In genomic region chr3:98592345-98592935, GRCh38 we compare ENCODE assay signal across 8 cellular contexts. TPM values are rescaled to one million over a fixed set of nuclear protein-coding genes. Genes with fewer than 3 reads are reported as not detected.
DNase-seq lines count a peak whose midpoint lies in the region; ATAC-seq, FAIRE-seq and TF ChIP-seq lines count a peak whose summit lies in the region.

No MANE protein-coding gene starts in this region.

- H3K9me3 ChIP-seq in CD4-positive, alpha-beta memory T cell (ENCODE audit: control insufficient read depth in 1 of 2, low read length in 2 of 2): no peaks in the 10 kb centered on the region
- H3K9me3 ChIP-seq in OCI-LY1 (ENCODE audit: low read length): no peaks in the 10 kb centered on the region
- no peaks in the 10 kb centered on the region for H3K9me3 ChIP-seq in H1 (ENCODE audit: insufficient read depth in 2 of 2, low read depth in 1 of 2, low read length in 1 of 2)
- no peaks in the 10 kb centered on the region for H3K9me3 ChIP-seq in neuron (ENCODE audit: low read length)

- no peaks in the 10 kb centered on the region for H4K20me1 ChIP-seq in OCI-LY1 (ENCODE audit: insufficient read depth, low read length)
- peaks cover 2 to 4% of the 10 kb centered on the region in 2 experiments for H4K20me1 ChIP-seq in H1 (replicated peaks in 1 of 2; ENCODE audit: control insufficient read depth in 1 of 2, insufficient read depth in 2 of 2, low read length in 2 of 2)

- no peaks in the 10 kb centered on the region for H3K9me2 ChIP-seq in OCI-LY1 (ENCODE audit: low read depth, low read length)

- peak overlapping the region; percentile 66 for H3K9ac ChIP-seq in OCI-LY1 (ENCODE audit: low read length)
- peak overlapping the region in 2 of 4 experiments; percentile 29 to 59; a peak in 3 of 7 replicates for H3K9ac ChIP-seq in H1 (replicated peaks in 1 of 4; ENCODE audit: extremely low read depth in 1 of 4, low read depth in 3 of 4, low read length in 3 of 4)

- peak overlapping the region; percentile 56 to 96 (median 85) for H3K27ac Mint-ChIP-seq in CD4-positive, alpha-beta memory T cell

- peak overlapping the region; percentile 87; the same call in 1 of the 2 replicates for H4K8ac ChIP-seq in H1 (ENCODE audit: extremely low read depth, insufficient read depth, low read length)

- H2AK5ac ChIP-seq in H1 (ENCODE audit: low read depth, low read length): no peak overlapping the region

- H3K4me2 ChIP-seq in OCI-LY1 (ENCODE audit: low read length): peak overlapping the region; percentile 91
- H3K4me2 ChIP-seq in H1 (ENCODE audit: insufficient read depth in 1 of 2, low read depth in 2 of 2, low read length in 2 of 2): peak overlapping the region; percentile 87 to 96

- no peak overlapping the region for H3K18ac ChIP-seq in H1 (ENCODE audit: extremely low read depth, low read length)

- H2BK20ac ChIP-seq in H1 (ENCODE audit: low read length): no peak overlapping the region

- no peaks in the 10 kb centered on the region for H3K27me3 Mint-ChIP-seq in CD4-positive, alpha-beta memory T cell

- no peak for TF ChIP-seq POLR2A in H1 (IDR thresholded peaks at IDR 0.05; ENCODE audit: control extremely low read depth in 1 of 2, low read depth in 2 of 2, low read length in 2 of 2)

- H3K23me2 ChIP-seq in H1 (ENCODE audit: low read depth, low read length): peaks cover 11% of the 10 kb centered on the region

- H3K56ac ChIP-seq in H1 (replicated peaks; ENCODE audit: insufficient read length, low read depth, low read length): no peak overlapping the region

- peaks cover 4% of the 10 kb centered on the region; the same call in 1 of the 2 replicates for H3K79me1 ChIP-seq in H1 (ENCODE audit: low read depth, low read length)

- 39% methylated on average over 11 of the region's 11 CpGs; no CpG with 5 or more reads in 1 of the 2 experiments for WGBS in H1 (ENCODE audit: extremely low coverage in 1 of 2, insufficient coverage in 1 of 2, insufficient read length in 1 of 2, insufficient replicate concordance in 2 of 2, low coverage in 1 of 2, low lambda C conversion rate in 2 of 2, missing lambda C conversion rate in 1 of 2), 2 experiments

- no peaks in the 10 kb centered on the region for H3K27me3 ChIP-seq in CD4-positive, alpha-beta memory T cell (ENCODE audit: insufficient read depth, low read length)
- H3K27me3 ChIP-seq in OCI-LY1 (ENCODE audit: insufficient read depth, low read length) (no peaks in the 10 kb centered on the region), H1 (replicated peaks in 1 of 4; ENCODE audit: control insufficient read depth in 3 of 4, extremely low read depth in 1 of 4, insufficient read depth in 3 of 4, low read length in 3 of 4) (no peaks in the 10 kb centered on the region; a peak in 1 of 7 replicates), neuron (ENCODE audit: insufficient read depth, low read length) (no peaks in the 10 kb centered on the region)

- H3F3A ChIP-seq in OCI-LY1 (ENCODE audit: insufficient read depth, low read length): no peaks in the 10 kb centered on the region; the same call in 1 of the 2 replicates

- H2BK12ac ChIP-seq in H1 (ENCODE audit: low read depth, low read length): no peak overlapping the region

- no peak for FAIRE-seq in H1 (lab: Jason Lieb, UNC)

- H3K4me1 ChIP-seq in CD4-positive, alpha-beta memory T cell (ENCODE audit: insufficient read depth, low read length): peaks cover 32% of the 10 kb centered on the region
- H3K4me1 ChIP-seq in OCI-LY1 (ENCODE audit: insufficient read depth, low read length, severe bottlenecking) (peaks cover 16% of the 10 kb centered on the region), H1 (replicated peaks in 1 of 4; ENCODE audit: control insufficient read depth in 3 of 4, insufficient read depth in 4 of 4, low read length in 3 of 4) (peaks cover 0 to 5% (median 3%) of the 10 kb centered on the region in 4 experiments; a peak in 3 of 7 replicates), neuron (ENCODE audit: insufficient read depth, low read length) (peaks cover 10% of the 10 kb centered on the region)

- peak overlapping the region; percentile 71 for H3K27ac ChIP-seq in CD4-positive, alpha-beta memory T cell (ENCODE audit: low read depth, low read length)
- H3K27ac ChIP-seq in OCI-LY1 (ENCODE audit: low read depth, low read length, poor library complexity, severe bottlenecking) (no peak overlapping the region), H1 (ENCODE audit: low read depth, low read length) (no peak overlapping the region)

- POLR2A ChIA-PET in CD4-positive, alpha-beta memory T cell (lab: Charles Lee; ENCODE audit: partially characterized antibody): interaction anchor here (0.9 to 6.4 kb wide), 12 partner anchors 8 to 771 kb away, joined by 3 to 57 read pairs (median 7); partner anchors contain the start of genes CLDND1 and CRYBG3
- POLR2A ChIA-PET in H1 (lab: Charles Lee; ENCODE audit: partially characterized antibody): interaction anchor here (1.5 kb wide), 1 partner anchor 70 kb away, joined by 5 read pairs; the partner anchor contains the start of gene CLDND1

- TF ChIP-seq CTCF in OCI-LY1 (IDR thresholded peaks at IDR 0.05; ENCODE audit: low read length) (no peak), H1 (IDR thresholded peaks at IDR 0.05; ENCODE audit: control extremely low read depth in 1 of 3, insufficient read depth in 1 of 3, low read depth in 1 of 3, low read length in 3 of 3) (no peak)

- H3K4me3 ChIP-seq in CD4-positive, alpha-beta memory T cell (ENCODE audit: low read length in 2 of 2): peak overlapping the region; percentile 17 to 92
- H3K4me3 ChIP-seq in OCI-LY1 (ENCODE audit: low read depth, low read length, poor library complexity, severe bottlenecking): peak overlapping the region; percentile 75
- H3K4me3 ChIP-seq in H1 (ENCODE audit: extremely low read depth in 1 of 4, insufficient read depth in 2 of 4, low read depth in 3 of 4, low read length in 4 of 4): peak overlapping the region; percentile 73 to 91 (median 80)
- H3K4me3 ChIP-seq in neuron (ENCODE audit: low read length): peak overlapping the region; percentile 58

- H2BK5ac ChIP-seq in H1 (ENCODE audit: low read depth, low read length): no peak overlapping the region

- no peak overlapping the region for H4K5ac ChIP-seq in H1 (ENCODE audit: insufficient read length, low read depth, low read length)

- no peak overlapping the region for H2BK120ac ChIP-seq in H1 (replicated peaks; ENCODE audit: low read depth, low read length)

- no peak overlapping the region for H4K91ac ChIP-seq in H1 (replicated peaks; ENCODE audit: insufficient read length, low read length)

- peaks cover 10 to 45% of the 10 kb centered on the region in 2 donors for H3K36me3 Mint-ChIP-seq in CD4-positive, alpha-beta memory T cell

- no peak overlapping the region for H2BK15ac ChIP-seq in H1 (ENCODE audit: low read length)

- no peak for TF ChIP-seq EP300 in H1 (IDR thresholded peaks at IDR 0.05; ENCODE audit: borderline replicate concordance in 1 of 2, low read depth in 2 of 2, low read length in 2 of 2)

- H3K4me1 Mint-ChIP-seq in CD4-positive, alpha-beta memory T cell: peaks cover 28 to 46% (median 37%) of the 10 kb centered on the region in 4 donors

- H3K36me3 ChIP-seq in CD4-positive, alpha-beta memory T cell (ENCODE audit: insufficient read depth, low read length): no peaks in the 10 kb centered on the region
- H3K36me3 ChIP-seq in OCI-LY1 (ENCODE audit: insufficient read depth, low read length) (no peaks in the 10 kb centered on the region), H1 (ENCODE audit: control insufficient read depth in 2 of 4, insufficient read depth in 4 of 4, low read length in 3 of 4) (peaks cover 2 to 30% (median 16%) of the 10 kb centered on the region in 4 experiments; a peak in 6 of 8 replicates), neuron (ENCODE audit: insufficient read depth, low read length) (peaks cover 19% of the 10 kb centered on the region)

- H3K79me2 ChIP-seq in OCI-LY1 (ENCODE audit: insufficient read depth, low read length) (no peaks in the 10 kb centered on the region), H1 (ENCODE audit: control insufficient read depth in 1 of 2, insufficient read depth in 2 of 2, low read length in 2 of 2) (peaks cover 0 to 9% of the 10 kb centered on the region in 2 experiments; a peak in 2 of 4 replicates)

- peak overlapping the region; percentile 89 to 98 (median 92) for H3K4me3 Mint-ChIP-seq in CD4-positive, alpha-beta memory T cell

- no peak overlapping the region for H3K14ac ChIP-seq in H1 (ENCODE audit: insufficient read length)

- no peak overlapping the region for H3K23ac ChIP-seq in H1 (ENCODE audit: insufficient read length)

- CTCF ChIA-PET in CD4-positive, alpha-beta memory T cell (lab: Charles Lee; ENCODE audit: partially characterized antibody): interaction anchor here (1.0 to 4.3 kb wide), 9 partner anchors 9 to 553 kb away, joined by 3 to 26 read pairs (median 5); partner anchors contain the start of gene CLDND1
- CTCF ChIA-PET in H1 (lab: Charles Lee; ENCODE audit: partially characterized antibody): interaction anchor here (0.6 to 2.7 kb wide), 5 partner anchors 64 to 1080 kb away, joined by 3 to 8 read pairs (median 3); no protein-coding TSS in a partner anchor

- no peak for DNase-seq in CD4-positive, alpha-beta memory T cell
- DNase-seq in H1 (ENCODE audit: low read depth in 1 of 2, low spot score in 2 of 2) (no peak), ureter (ENCODE audit: low spot score) (no peak), posterior cingulate gyrus (no peak), HUDEP-2 (lab: John Stamatoyannopoulos, UW; ENCODE audit: unreplicated experiment in 76 of 76) (no peak)

- no peak for ATAC-seq in HG02678 (IDR thresholded peaks at IDR 0.05; ENCODE audit: unreplicated experiment)

- no peak overlapping the region for H2AFZ ChIP-seq in OCI-LY1 (ENCODE audit: low read length)
- H2AFZ ChIP-seq in H1 (ENCODE audit: low read length): no peak overlapping the region
- peak overlapping the region; percentile 93 for H2AFZ ChIP-seq in neuron (ENCODE audit: low read depth, low read length)

- no peak overlapping the region for H3K4ac ChIP-seq in H1 (replicated peaks; ENCODE audit: insufficient read length, low read depth, low read length)

- no peak for TF ChIP-seq RAD21 in H1 (IDR thresholded peaks at IDR 0.05 in 1 of 2, conservative IDR thresholded peaks at IDR 0.05 in 1 of 2; ENCODE audit: low read depth in 2 of 2, low read length in 2 of 2)

- intact Hi-C loops in CD4-positive, alpha-beta memory T cell (cut with micrococcal nuclease): loop anchor here (2.0 to 5.0 kb wide), 5 partner anchors 36 to 828 kb away; partner anchors contain the start of genes ARL6, DCBLD2 and RIOX2
- intact Hi-C loops in posterior cingulate gyrus (cut with DNase I): loop anchor here (5.0 kb wide), 2 partner anchors 310 to 555 kb away; partner anchors contain the start of genes DCBLD2 and GABRR3

- no peaks in the 10 kb centered on the region for H3K9me3 Mint-ChIP-seq in CD4-positive, alpha-beta memory T cell

RNA-seq across cellular contexts. Expression of gene CPOX, which starts 1.0 kb away (rescaled TPM):
- 10 to 100 TPM; 41.1 to 41.3 TPM for total RNA-seq in CD4-positive, alpha-beta memory T cell
- polyA plus RNA-seq in CD4-positive, alpha-beta memory T cell: 1 to 10 TPM; 3.3 to 8.2 TPM
- total RNA-seq in H1 (2021; fragmentation: NEBNext Ultra II Directional; extraction: Animal tissue kit (Norgen Biotek cat#: 25700)): 27.0 and 29.2 TPM in 2 replicates
- polyA plus RNA-seq in H1 (2011; rRNA removed): 15.2 and 17.4 TPM in 2 replicates
- polyA plus RNA-seq in H1 (2011; cell fraction: cytosol; rRNA removed): 24.2 TPM
- 23.7 TPM for polyA plus RNA-seq in H1 (2011; cell fraction: nucleus; rRNA removed)
- polyA plus RNA-seq in H1 (2012, experiment 1 of 2): 18.4 to 27.8 TPM (median 23.0 TPM) in 4 replicates
- 6.0 TPM for polyA plus RNA-seq in H1 (2012, experiment 2 of 2)
- 17.0 TPM for polyA plus RNA-seq in H1 (2013, experiment 1 of 2)
- polyA plus RNA-seq in H1 (2013, experiment 2 of 2): 17.7 TPM
- 16.3 and 20.7 TPM in 2 replicates for polyA minus RNA-seq in H1 (2011; rRNA and poly(A)+ RNA removed)
- polyA minus RNA-seq in H1 (2011; cell fraction: cytosol; rRNA and poly(A)+ RNA removed): 8.7 TPM
- 26.5 TPM for polyA minus RNA-seq in H1 (2011; cell fraction: nucleus; rRNA and poly(A)+ RNA removed)
- total RNA-seq in ureter: 17.5 TPM
